15 cellular contexts compared by ENCODE assay signal in genomic region chr20:36855241-36855657, GRCh38. TPM values are rescaled to one million over a fixed set of nuclear protein-coding genes. Genes with fewer than 3 reads are reported as not detected.
DNase-seq lines count a peak whose midpoint lies in the region; ATAC-seq and TF ChIP-seq lines count a peak whose summit lies in the region.
"Had no signal": no experiment of that assay in that cellular context is flagged by ENCODE, and none has a peak within 500 bp of the region (broad histone marks: within the 10 kb centered on the region; RNA-seq: fewer than 3 reads in every experiment).

No MANE protein-coding gene starts in this region.

- no peaks in the 10 kb centered on the region for H3K9me2 ChIP-seq in HCT116 (ENCODE audit: insufficient read depth)

- H3K4me3 ChIP-seq in HCT116 (replicated peaks in 1 of 2; ENCODE audit: low read depth in 1 of 2, low read length in 2 of 2) (no peak overlapping the region), mucosa of descending colon (no peak overlapping the region)

- no peak for TF ChIP-seq POLR2A in HCT116 (IDR thresholded peaks at IDR 0.05; ENCODE audit: borderline replicate concordance, extremely low read depth, insufficient read depth, insufficient read length)

- H3K9ac ChIP-seq in HCT116 (ENCODE audit: low read length), result no peak overlapping the region

- no peaks in the 10 kb centered on the region for H4K20me1 ChIP-seq in HCT116 (ENCODE audit: insufficient read depth)

- CTCF ChIA-PET in HCT116 (lab: Charles Lee), result no interaction called here

- TF ChIP-seq RAD21 in HCT116 (IDR thresholded peaks at IDR 0.05; ENCODE audit: low read depth), result no peak

- H3K4me2 ChIP-seq in HCT116 (ENCODE audit: low read length), result 0 out of 2 replicates have a peak overlapping the region, but pooled peaks have one; percentile 37

- H2AFZ ChIP-seq in HCT116 (ENCODE audit: low read depth, low read length, poor library complexity, severe bottlenecking), result no peak overlapping the region

- peaks cover 5 to 6% of the 10 kb centered on the region in 2 donors for H3K4me1 Mint-ChIP-seq in effector memory CD8-positive, alpha-beta T cell (ENCODE audit: low read depth in 2 of 2)

- no peaks in the 10 kb centered on the region for H3K9me3 Mint-ChIP-seq in effector memory CD8-positive, alpha-beta T cell

- no peaks in the 10 kb centered on the region for H3K27me3 ChIP-seq in HCT116 (ENCODE audit: insufficient read depth, low read length)

- H3K27me3 Mint-ChIP-seq in effector memory CD8-positive, alpha-beta T cell, result no peaks in the 10 kb centered on the region
- H3K27me3 Mint-ChIP-seq: CD4-positive, alpha-beta memory T cell; progenitor cell of endocrine pancreas had no signal

- H3K36me3 Mint-ChIP-seq in effector memory CD8-positive, alpha-beta T cell (ENCODE audit: insufficient read depth), result no peaks in the 10 kb centered on the region
- H3K36me3 Mint-ChIP-seq: CD4-positive, alpha-beta memory T cell had no signal

- no TSS peak for BruUV-seq in HCT116 (replicated peaks; lab: Mats Ljungman, UMichigan)

- peaks cover 10 to 42% of the 10 kb centered on the region in 2 experiments; a peak in 3 of 4 replicates for H3K4me1 ChIP-seq in HCT116 (ENCODE audit: control insufficient read depth in 1 of 2, insufficient read depth in 2 of 2, low read length in 2 of 2)
- peaks cover 14% of the 10 kb centered on the region for H3K4me1 ChIP-seq in mucosa of descending colon (ENCODE audit: low read depth)

- TF ChIP-seq CTCF in HCT116 (IDR thresholded peaks at IDR 0.05 in 2 of 3, conservative IDR thresholded peaks at IDR 0.05 in 1 of 3; ENCODE audit: borderline replicate concordance in 1 of 3, insufficient read depth in 1 of 3, low read depth in 2 of 3, low read length in 2 of 3) (no peak), VCaP (conservative IDR thresholded peaks at IDR 0.05) (no peak), mucosa of descending colon (IDR thresholded peaks at IDR 0.05) (no peak)

- RAD21 ChIA-PET in HCT116 (lab: Charles Lee; ENCODE audit: low non-redundant PET in 1 of 2, low total read pairs in 2 of 2, uncharacterized antibody in 2 of 2, unreplicated experiment in 2 of 2), result no interaction called here

- H3K36me3 ChIP-seq in HCT116 (ENCODE audit: control insufficient read depth in 1 of 2, insufficient read depth in 2 of 2, low read length in 2 of 2) (no peaks in the 10 kb centered on the region), mucosa of descending colon (ENCODE audit: low read depth) (no peaks in the 10 kb centered on the region)

- no peak for DNase-seq in HCT116 (ENCODE audit: low read depth, low spot score)
- no peak for DNase-seq in left ventricle myocardium superior
- DNase-seq in substantia nigra (lab: John Stamatoyannopoulos, UW), result peak in 11 of 49 donors; percentile 20 to 71 (median 39)
- no peak for DNase-seq in effector memory CD8-positive, alpha-beta T cell
- DNase-seq in NCI-H187 treated with DMSO at 0.1 percent for 48 hours (lab: John Stamatoyannopoulos, UW), result no peak
- no peak for DNase-seq in mucosa of descending colon
- DNase-seq: CD4-positive, alpha-beta memory T cell; GOT3 had no signal

- intact Hi-C loops in HCT116 (cut with micrococcal nuclease), result no loop called here
- intact Hi-C loops in left ventricle myocardium superior (cut with micrococcal nuclease), result no loop called here
- intact Hi-C loops in mucosa of descending colon (cut with DNase I, micrococcal nuclease), result no loop called here

- H3K79me2 ChIP-seq in HCT116 (ENCODE audit: insufficient read depth, low read length), result peaks cover 36% of the 10 kb centered on the region; the same call in 1 of the 2 replicates

- H3K27ac ChIP-seq in HCT116 (ENCODE audit: low read depth, low read length), result no peak overlapping the region
- peak overlapping the region; percentile 98 for H3K27ac ChIP-seq in VCaP
- H3K27ac ChIP-seq in substantia nigra (ENCODE audit: low read depth, low read length, poor library complexity, severe bottlenecking), result peak overlapping the region; percentile 88

- no peak overlapping the region for H3K27ac Mint-ChIP-seq in effector memory CD8-positive, alpha-beta T cell
- H3K27ac Mint-ChIP-seq: activated T-helper 2 cell treated with anti-CD3 and anti-CD28 coated beads, Interferon-gamma antibody, Interleukin-2, Interleukin-4, amounts not matched to agents 10 μg/mL and 5 μg/mL and 100 μg/mL, durations not matched to agents 14 hours and 24 hours and 36 hours; CD4-positive, alpha-beta memory T cell had no signal

- H3K9me3 ChIP-seq in HCT116 (ENCODE audit: control insufficient read depth in 1 of 2, insufficient read depth in 1 of 2, low read depth in 1 of 2, low read length in 2 of 2), result no peaks in the 10 kb centered on the region
- no peaks in the 10 kb centered on the region for H3K9me3 ChIP-seq in mucosa of descending colon

- H3K4me3 Mint-ChIP-seq in effector memory CD8-positive, alpha-beta T cell, result no peak overlapping the region

- no peak for ATAC-seq in HCT116
- ATAC-seq in left ventricle myocardium superior, result peak; percentile 34
- no peak for ATAC-seq in effector memory CD8-positive, alpha-beta T cell (replicated peaks)
- no peak for ATAC-seq in GM18873 (IDR thresholded peaks at IDR 0.05; ENCODE audit: low FRiP score, unreplicated experiment)
- ATAC-seq in mucosa of descending colon, result no peak
- ATAC-seq: left lobe of liver had no signal

- POLR2A ChIA-PET in HCT116 (lab: Charles Lee), result no interaction called here

TF ChIP-seq in HCT116, 20 proteins besides CTCF, POLR2A, EP300 and RAD21:
- TF ChIP-seq CBX3 (IDR thresholded peaks at IDR 0.05; ENCODE audit: low read depth) (no peak), REST (IDR thresholded peaks at IDR 0.05; ENCODE audit: low read depth) (no peak), TCF7L2 (IDR thresholded peaks at IDR 0.05; ENCODE audit: borderline replicate concordance, extremely low read depth, insufficient read depth, insufficient read length) (no peak), EGR1 (IDR thresholded peaks at IDR 0.05; ENCODE audit: low read depth) (no peak), ATF3 (IDR thresholded peaks at IDR 0.05) (no peak), ZNF274 (IDR thresholded peaks at IDR 0.05; ENCODE audit: low read depth, low read length) (no peak)

RNA-seq across cellular contexts. Expression of gene TLDC2, which starts 20.7 kb away (rescaled TPM):
- total RNA-seq in HCT116 (2021; ENCODE audit: unreplicated experiment) (0.32 TPM), left ventricle myocardium superior (not detected), mucosa of descending colon (10 to 100 TPM; 11.6 to 35.0 (median 30.0) TPM)
- polyA plus RNA-seq in HCT116 (2012), result 0.07 and 0.26 TPM in 2 replicates
- total RNA-seq: activated T-helper 2 cell treated with anti-CD3 and anti-CD28 coated beads, Interferon-gamma antibody, Interleukin-2, Interleukin-4, amounts not matched to agents 10 μg/mL and 5 μg/mL and 100 μg/mL, durations not matched to agents 14 hours and 24 hours and 36 hours; CD4-positive, alpha-beta memory T cell; fibroblast of villous mesenchyme; left lobe of liver; SK-MEL-5 had no signal
